ENCODE assay signal across 32 cellular contexts in the genomic region with DNA sequence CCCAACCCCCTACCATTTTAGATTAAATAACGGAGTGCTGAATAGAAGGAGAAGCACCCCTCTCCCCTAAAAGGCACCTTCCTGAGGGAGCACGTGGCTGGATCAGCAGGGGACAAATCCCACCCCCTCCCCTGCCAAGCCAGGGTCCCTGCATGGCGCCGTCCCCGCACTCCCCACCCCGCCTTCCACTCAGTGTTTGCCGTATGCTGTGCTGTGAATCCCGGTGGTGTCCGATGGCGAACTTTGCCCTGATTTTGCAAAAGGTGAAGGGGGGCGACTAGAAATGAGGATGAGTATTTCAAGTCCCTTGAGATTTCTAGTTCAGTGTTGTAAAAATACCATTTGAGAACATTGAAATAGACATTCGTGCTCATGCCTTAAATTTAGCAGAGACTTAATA.
"Had no signal": no experiment of that assay in that cellular context is flagged by ENCODE, and none has a peak within 500 bp of the region (broad histone marks: within the 10 kb centered on the region; RNA-seq: fewer than 3 reads in every experiment).

No MANE protein-coding gene starts in this region.

- H3K9me3 ChIP-seq: gastroesophageal sphincter had no signal

- DNase-seq: activated B cell treated with CpG ODN at 0.5 μM for 24 hours; activated CD4-positive, alpha-beta memory T cell treated with anti-CD3 and anti-CD28 coated beads for 36 hours; activated CD4-positive, alpha-beta T cell treated with anti-CD3 and anti-CD28 coated beads for 48 hours; activated CD4-positive, alpha-beta T cell treated with anti-CD3 and anti-CD28 coated beads, Interleukin-2, amount 50 U/mL, for 1 hour; activated CD8-positive, alpha-beta memory T cell treated with anti-CD3 and anti-CD28 coated beads, Interleukin-2, amount 10 ng/mL, durations not matched to agents 7 days and 5 days; activated CD8-positive, alpha-beta memory T cell treated with anti-CD3 and anti-CD28 coated beads, Interleukin-2, amount 50 U/mL, for 4 hours; activated CD8-positive, alpha-beta T cell treated with anti-CD3 and anti-CD28 coated beads, Interleukin-2, amount 10 ng/mL, durations not matched to agents 7 days and 5 days; activated effector memory CD4-positive, alpha-beta T cell treated with anti-CD3 and anti-CD28 coated beads, Interleukin-2, amount 50 U/mL, for 16 hours; activated naive CD4-positive, alpha-beta T cell treated with anti-CD3 and anti-CD28 coated beads, Interleukin-2, amount 50 U/mL, for 16 hours; activated T-cell treated with anti-CD3 and anti-CD28 coated beads, Interleukin-2, amount 50 U/mL, for 1 hour; activated T-cell treated with anti-CD3 and anti-CD28 coated beads, Interleukin-2, amount 50 U/mL, for 48 hours; amniotic stem cell; anterior cingulate cortex; brain microvascular endothelial cell; caudate nucleus; cortex of kidney; effector CD8-positive, alpha-beta T cell; foreskin keratinocyte; head of caudate nucleus; T-helper 1 cell; T-helper 17 cell; T1000; WERI-Rb-1 had no signal

- H3K4me1 ChIP-seq: foreskin keratinocyte, gastroesophageal sphincter had no signal

- H3K4me1 Mint-ChIP-seq: activated B cell treated with CpG ODN at 0.5 μM for 24 hours; activated CD8-positive, alpha-beta memory T cell treated with anti-CD3 and anti-CD28 coated beads, Interleukin-2, amount 10 ng/mL, durations not matched to agents 7 days and 5 days; T-helper 17 cell had no signal

- H3K27ac ChIP-seq: brain microvascular endothelial cell, foreskin keratinocyte, gastroesophageal sphincter, WERI-Rb-1 had no signal

- H3K4me3 ChIP-seq: gastroesophageal sphincter had no signal

- H3K27me3 ChIP-seq: brain microvascular endothelial cell, foreskin keratinocyte, gastroesophageal sphincter had no signal

- FAIRE-seq: astrocyte, bronchial epithelial cell, colon, endometrium had no signal

- H3K27me3 Mint-ChIP-seq: activated B cell treated with CpG ODN at 0.5 μM for 24 hours; activated CD4-positive, alpha-beta memory T cell treated with anti-CD3 and anti-CD28 coated beads for 36 hours; activated CD8-positive, alpha-beta memory T cell treated with anti-CD3 and anti-CD28 coated beads, Interleukin-2, amount 10 ng/mL, durations not matched to agents 7 days and 5 days; activated naive CD8-positive, alpha-beta T cell; T-helper 17 cell had no signal

- H3K4me3 Mint-ChIP-seq: activated B cell treated with CpG ODN at 0.5 μM for 24 hours; activated CD4-positive, alpha-beta memory T cell treated with anti-CD3 and anti-CD28 coated beads for 36 hours; activated CD8-positive, alpha-beta memory T cell treated with anti-CD3 and anti-CD28 coated beads, Interleukin-2, amount 10 ng/mL, durations not matched to agents 7 days and 5 days; activated CD8-positive, alpha-beta T cell treated with anti-CD3 and anti-CD28 coated beads, Interleukin-2, amount 10 ng/mL, durations not matched to agents 7 days and 5 days; activated naive CD8-positive, alpha-beta T cell; activated T-helper 1 cell treated with anti-CD3 and anti-CD28 coated beads, Interleukin-12 subunit alpha, Interleukin-12 subunit beta, Interleukin-2, Interleukin-4 antibody, amounts not matched to agents 30 ng/mL and 10 ng/mL and 1 ng/mL, durations not matched to agents 14 hours and 24 hours and 36 hours; T-helper 17 cell; T-helper 2 cell treated with Interferon-gamma antibody and Interleukin-4, amounts not matched to agents 5 μg/mL and 100 μg/mL, for 36 hours had no signal

- H3K27ac Mint-ChIP-seq: activated B cell treated with CpG ODN at 0.5 μM for 24 hours; activated CD4-positive, alpha-beta memory T cell treated with anti-CD3 and anti-CD28 coated beads for 36 hours; activated CD8-positive, alpha-beta memory T cell treated with anti-CD3 and anti-CD28 coated beads, Interleukin-2, amount 10 ng/mL, durations not matched to agents 7 days and 5 days; activated CD8-positive, alpha-beta T cell treated with anti-CD3 and anti-CD28 coated beads, Interleukin-2, amount 10 ng/mL, durations not matched to agents 7 days and 5 days; activated naive CD8-positive, alpha-beta T cell; activated T-helper 1 cell treated with anti-CD3 and anti-CD28 coated beads, Interleukin-12 subunit alpha, Interleukin-12 subunit beta, Interleukin-2, Interleukin-4 antibody, amounts not matched to agents 30 ng/mL and 10 ng/mL and 1 ng/mL, durations not matched to agents 14 hours and 24 hours and 36 hours; activated T-helper 2 cell treated with anti-CD3 and anti-CD28 coated beads, Interferon-gamma antibody, Interleukin-2, Interleukin-4, amounts not matched to agents 10 μg/mL and 5 μg/mL and 100 μg/mL, durations not matched to agents 14 hours and 24 hours and 36 hours; T-helper 17 cell; T-helper 2 cell treated with Interferon-gamma antibody and Interleukin-4, amounts not matched to agents 5 μg/mL and 100 μg/mL, for 36 hours had no signal

- H3K9me3 Mint-ChIP-seq: activated B cell treated with CpG ODN at 0.5 μM for 24 hours; activated CD4-positive, alpha-beta memory T cell treated with anti-CD3 and anti-CD28 coated beads for 36 hours; activated T-helper 1 cell treated with anti-CD3 and anti-CD28 coated beads, Interleukin-12 subunit alpha, Interleukin-12 subunit beta, Interleukin-2, Interleukin-4 antibody, amounts not matched to agents 30 ng/mL and 10 ng/mL and 1 ng/mL, durations not matched to agents 14 hours and 24 hours and 36 hours; activated T-helper 2 cell treated with anti-CD3 and anti-CD28 coated beads, Interferon-gamma antibody, Interleukin-2, Interleukin-4, amounts not matched to agents 10 μg/mL and 5 μg/mL and 100 μg/mL, durations not matched to agents 14 hours and 24 hours and 36 hours; T-helper 2 cell treated with Interferon-gamma antibody and Interleukin-4, amounts not matched to agents 5 μg/mL and 100 μg/mL, for 36 hours had no signal

- H3K36me3 Mint-ChIP-seq: activated CD8-positive, alpha-beta memory T cell treated with anti-CD3 and anti-CD28 coated beads, Interleukin-2, amount 10 ng/mL, durations not matched to agents 7 days and 5 days had no signal
